Comparison of ENCODE assay signal across 9 cellular contexts in the genomic region with DNA sequence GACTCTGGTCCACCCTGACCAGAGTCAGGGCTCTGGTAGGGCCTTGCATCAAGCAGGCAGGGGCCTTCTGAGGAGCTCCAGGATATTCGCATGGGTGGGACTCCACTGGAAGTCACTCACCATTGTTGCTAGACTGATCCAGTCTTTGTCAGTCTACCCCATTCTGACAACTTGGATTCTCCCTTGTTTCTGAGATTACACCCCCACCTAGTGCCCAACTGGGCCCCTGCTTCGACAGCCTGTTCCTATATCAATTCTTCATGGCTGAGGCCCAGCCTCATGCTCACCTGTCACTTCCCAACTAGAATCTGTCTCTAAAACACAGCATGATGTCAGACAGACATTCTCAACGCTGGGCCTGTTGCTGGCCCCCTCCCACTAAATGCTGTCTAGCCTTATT. TPM values are rescaled to one million over a fixed set of nuclear protein-coding genes. Genes with fewer than 3 reads are reported as not detected.
DNase-seq lines count a peak whose midpoint lies in the region; ATAC-seq and TF ChIP-seq lines count a peak whose summit lies in the region.
"Had no signal": no experiment of that assay in that cellular context is flagged by ENCODE, and none has a peak within 500 bp of the region (broad histone marks: within the 10 kb centered on the region; RNA-seq: fewer than 3 reads in every experiment).

No MANE protein-coding gene starts in this region.

- DNase-seq in MCF 10A (ENCODE audit: unreplicated experiment): peak; percentile 32
- DNase-seq in breast epithelium (ENCODE audit: low spot score in 2 of 2): no peak
- no peak for DNase-seq in LNCaP clone FGC (ENCODE audit: low read depth)
- peak; percentile 23 for DNase-seq in cerebellar cortex (ENCODE audit: low spot score)
- DNase-seq in stimulated activated effector memory CD8-positive, alpha-beta T cell treated with anti-CD3 and anti-CD28 coated beads, Interleukin-12 subunit alpha, Interleukin-12 subunit beta, amount 100 ng/mL, for 72 hours (ENCODE audit: low spot score in 2 of 2): no peak
- DNase-seq in CD8-positive, alpha-beta memory T cell: no peak
- DNase-seq: NK-92 treated with Interleukin-12 subunit alpha and Interleukin-12 subunit beta, amount 100 ng/mL, for 24 hours had no signal

- ATAC-seq in stimulated activated effector memory CD8-positive, alpha-beta T cell treated with anti-CD3 and anti-CD28 coated beads, Interleukin-12 subunit alpha, Interleukin-12 subunit beta, amount 100 ng/mL, for 72 hours: peak; percentile 60
- ATAC-seq in HG02588 (IDR thresholded peaks at IDR 0.05; ENCODE audit: unreplicated experiment) (no peak), HG03045 (IDR thresholded peaks at IDR 0.05; ENCODE audit: unreplicated experiment) (no peak)

- no peaks in the 10 kb centered on the region for H3K36me3 Mint-ChIP-seq in MCF 10A (ENCODE audit: insufficient read depth, unreplicated experiment)
- H3K36me3 Mint-ChIP-seq in stimulated activated effector memory CD8-positive, alpha-beta T cell treated with anti-CD3 and anti-CD28 coated beads, Interleukin-12 subunit alpha, Interleukin-12 subunit beta, amount 100 ng/mL, for 72 hours: peaks cover 4% of the 10 kb centered on the region
- peaks cover 0 to 4% (median 0%) of the 10 kb centered on the region in 3 donors for H3K36me3 Mint-ChIP-seq in CD8-positive, alpha-beta memory T cell

- POLR2A ChIA-PET in MCF 10A (lab: Yijun Ruan, JAX): no interaction called here
- POLR2A ChIA-PET in CD8-positive, alpha-beta memory T cell (lab: Charles Lee): no interaction called here

- no peak overlapping the region for H3K27ac Mint-ChIP-seq in MCF 10A (ENCODE audit: low read depth, unreplicated experiment)
- H3K27ac Mint-ChIP-seq in stimulated activated effector memory CD8-positive, alpha-beta T cell treated with anti-CD3 and anti-CD28 coated beads, Interleukin-12 subunit alpha, Interleukin-12 subunit beta, amount 100 ng/mL, for 72 hours: no peak overlapping the region
- H3K27ac Mint-ChIP-seq in CD8-positive, alpha-beta memory T cell: no peak overlapping the region

- CTCF ChIA-PET in MCF 10A (lab: Yijun Ruan, JAX): interaction anchor here (0.8 kb wide), 1 partner anchor 24 kb away, joined by 3 read pairs; no protein-coding TSS in a partner anchor
- CTCF ChIA-PET in CD8-positive, alpha-beta memory T cell (lab: Charles Lee): no interaction called here

- intact Hi-C loops in MCF 10A (cut with micrococcal nuclease): no loop called here
- intact Hi-C loops in breast epithelium (cut with DNase I; ENCODE audit: low total_unique reads): loop anchor here (1.0 kb wide), 1 partner anchor 15 kb away; no protein-coding TSS in a partner anchor

- no peaks in the 10 kb centered on the region for H3K4me1 Mint-ChIP-seq in MCF 10A (ENCODE audit: insufficient read depth, unreplicated experiment)
- H3K4me1 Mint-ChIP-seq in stimulated activated effector memory CD8-positive, alpha-beta T cell treated with anti-CD3 and anti-CD28 coated beads, Interleukin-12 subunit alpha, Interleukin-12 subunit beta, amount 100 ng/mL, for 72 hours: peaks cover 19% of the 10 kb centered on the region
- H3K4me1 Mint-ChIP-seq in CD8-positive, alpha-beta memory T cell: peaks cover 1 to 16% (median 5%) of the 10 kb centered on the region in 3 donors

- no peaks in the 10 kb centered on the region for H3K9me3 ChIP-seq in breast epithelium
- H3K9me3 ChIP-seq in CD8-positive, alpha-beta memory T cell (ENCODE audit: low read length): no peaks in the 10 kb centered on the region

- no peaks in the 10 kb centered on the region for H3K36me3 ChIP-seq in breast epithelium
- H3K36me3 ChIP-seq in CD8-positive, alpha-beta memory T cell (ENCODE audit: insufficient read depth, low read length): no peaks in the 10 kb centered on the region

- no peak for TF ChIP-seq CTCF in MCF 10A (IDR thresholded peaks at IDR 0.05; ENCODE audit: unreplicated experiment)
- no peak for TF ChIP-seq CTCF in breast epithelium (IDR thresholded peaks at IDR 0.05)
- peak; percentile 14; the same call in 1 of the 2 replicates for TF ChIP-seq CTCF in LNCaP clone FGC (IDR thresholded peaks at IDR 0.05; ENCODE audit: control insufficient read depth, extremely low read depth, insufficient read depth)

- H3K4me1 ChIP-seq in breast epithelium: no peaks in the 10 kb centered on the region
- peaks cover 7% of the 10 kb centered on the region for H3K4me1 ChIP-seq in CD8-positive, alpha-beta memory T cell (ENCODE audit: insufficient read depth, low read length)

- H3K4me3 ChIP-seq in breast epithelium (no peak overlapping the region), LNCaP clone FGC (ENCODE audit: low read depth, low read length) (no peak overlapping the region)
- no peak overlapping the region for H3K4me3 ChIP-seq in CD8-positive, alpha-beta memory T cell (ENCODE audit: low read length)

- no peak overlapping the region for H3K4me3 Mint-ChIP-seq in MCF 10A (ENCODE audit: unreplicated experiment)
- no peak overlapping the region for H3K4me3 Mint-ChIP-seq in stimulated activated effector memory CD8-positive, alpha-beta T cell treated with anti-CD3 and anti-CD28 coated beads, Interleukin-12 subunit alpha, Interleukin-12 subunit beta, amount 100 ng/mL, for 72 hours
- H3K4me3 Mint-ChIP-seq in CD8-positive, alpha-beta memory T cell: no peak overlapping the region

- TF ChIP-seq POLR2A in breast epithelium (IDR thresholded peaks at IDR 0.05): no peak

- peaks cover 11% of the 10 kb centered on the region for H3K27me3 Mint-ChIP-seq in MCF 10A (ENCODE audit: insufficient read depth, unreplicated experiment)
- peaks cover 30 to 56% of the 10 kb centered on the region in 2 donors for H3K27me3 Mint-ChIP-seq in CD8-positive, alpha-beta memory T cell

- no TSS peak for BruUV-seq in MCF 10A (replicated peaks; lab: Mats Ljungman, UMichigan)

- no peak overlapping the region for H3K27ac ChIP-seq in breast epithelium
- no peak overlapping the region for H3K27ac ChIP-seq in CD8-positive, alpha-beta memory T cell (ENCODE audit: low read depth, low read length)

- H3K27me3 ChIP-seq in breast epithelium: peaks cover 2 to 5% of the 10 kb centered on the region in 2 donors
- peaks cover 5% of the 10 kb centered on the region for H3K27me3 ChIP-seq in CD8-positive, alpha-beta memory T cell (ENCODE audit: insufficient read depth, low read length, poor library complexity, severe bottlenecking)

- H3K9me3 Mint-ChIP-seq in MCF 10A (ENCODE audit: unreplicated experiment): no peaks in the 10 kb centered on the region
- no peaks in the 10 kb centered on the region for H3K9me3 Mint-ChIP-seq in stimulated activated effector memory CD8-positive, alpha-beta T cell treated with anti-CD3 and anti-CD28 coated beads, Interleukin-12 subunit alpha, Interleukin-12 subunit beta, amount 100 ng/mL, for 72 hours
- H3K9me3 Mint-ChIP-seq in CD8-positive, alpha-beta memory T cell: no peaks in the 10 kb centered on the region

RNA-seq across cellular contexts. Expression of a gene that starts 5.2 kb away (rescaled TPM):
- total RNA-seq in MCF 10A (2022) (not detected in 2 replicates), breast epithelium (not detected)
- not detected for total RNA-seq in CD8-positive, alpha-beta memory T cell
- not detected for polyA plus RNA-seq in CD8-positive, alpha-beta memory T cell

Comparison
In these comparisons a context has a peak if more than half of its experiments do, and no peak if none do; other contexts are left out.
1. DNase-seq: peak in MCF 10A (single experiment) and cerebellar cortex (single experiment); none in breast epithelium (0 of 2), LNCaP clone FGC (single experiment), stimulated activated effector memory CD8-positive, alpha-beta T cell treated with anti-CD3 and anti-CD28 coated beads, Interleukin-12 subunit alpha, Interleukin-12 subunit beta, amount 100 ng/mL, for 72 hours (0 of 2) and CD8-positive, alpha-beta memory T cell (0 of 5).